Comparison of ENCODE assay signal across 15 cellular contexts in genomic region chr1:225451340-225451739, GRCh38. TPM values are rescaled to one million over a fixed set of nuclear protein-coding genes. Genes with fewer than 3 reads are reported as not detected.
DNase-seq lines count a peak whose midpoint lies in the region; ATAC-seq and TF ChIP-seq lines count a peak whose summit lies in the region.
"Had no signal": no experiment of that assay in that cellular context is flagged by ENCODE, and none has a peak within 500 bp of the region (broad histone marks: within the 10 kb centered on the region; RNA-seq: fewer than 3 reads in every experiment).

No MANE protein-coding gene starts in this region.

- no peak for TF ChIP-seq RAD21 in HCT116 (IDR thresholded peaks at IDR 0.05; ENCODE audit: low read depth)

- H3K4me3 Mint-ChIP-seq in CD14-positive monocyte (no peak overlapping the region), chondrocyte (ENCODE audit: unreplicated experiment) (no peak overlapping the region)
- H3K4me3 Mint-ChIP-seq in natural killer cell treated with Interleukin-12 subunit alpha and Interleukin-12 subunit beta and Interleukin-15 and Interleukin-18, amount 100 ng/mL, for 72 hours = no peak overlapping the region

- H3K9ac ChIP-seq in HCT116 (ENCODE audit: low read length) = no peak overlapping the region

- no peak for DNase-seq in CD14-positive monocyte (ENCODE audit: low spot score)
- no peak for DNase-seq in HCT116 (ENCODE audit: low read depth, low spot score)
- peak; percentile 46 for DNase-seq in chondrocyte (ENCODE audit: low spot score)
- peak; percentile 45 for DNase-seq in natural killer cell treated with Interleukin-12 subunit alpha and Interleukin-12 subunit beta and Interleukin-15 and Interleukin-18, amount 100 ng/mL, for 72 hours (ENCODE audit: low spot score)
- DNase-seq in ACHN = no peak
- DNase-seq: hippocampal formation, left colon, substantia nigra, T-cell had no signal

- H3K36me3 ChIP-seq in HCT116 (ENCODE audit: control insufficient read depth in 1 of 2, insufficient read depth in 2 of 2, low read length in 2 of 2) = no peaks in the 10 kb centered on the region
- H3K36me3 ChIP-seq: prostate gland had no signal

- no peaks in the 10 kb centered on the region for H3K79me2 ChIP-seq in HCT116 (ENCODE audit: insufficient read depth, low read length)

- CTCF ChIA-PET in HCT116 (lab: Charles Lee) = no interaction called here

- no peak overlapping the region for H2AFZ ChIP-seq in HCT116 (ENCODE audit: low read depth, low read length, poor library complexity, severe bottlenecking)

- H3K9me3 Mint-ChIP-seq in CD14-positive monocyte (peaks cover 0 to 4% (median 2%) of the 10 kb centered on the region in 7 donors), chondrocyte (ENCODE audit: low read depth) (no peaks in the 10 kb centered on the region)
- no peaks in the 10 kb centered on the region for H3K9me3 Mint-ChIP-seq in natural killer cell treated with Interleukin-12 subunit alpha and Interleukin-12 subunit beta and Interleukin-15 and Interleukin-18, amount 100 ng/mL, for 72 hours
- H3K9me3 Mint-ChIP-seq: activated naive CD4-positive, alpha-beta T cell treated with anti-CD3 and anti-CD28 coated beads, Interleukin-2, amount 50 U/mL, for 72 hours; T-cell had no signal

- POLR2A ChIA-PET in HCT116 (lab: Charles Lee) = interaction anchor here (1.2 kb wide), 1 partner anchor 11 kb away, joined by 3 read pairs; no protein-coding TSS in a partner anchor

- peak overlapping the region; percentile 24; the same call in 1 of the 2 replicates for H3K4me2 ChIP-seq in HCT116 (ENCODE audit: low read length)

- RAD21 ChIA-PET in HCT116 (lab: Charles Lee; ENCODE audit: low non-redundant PET in 1 of 2, low total read pairs in 2 of 2, uncharacterized antibody in 2 of 2, unreplicated experiment in 2 of 2) = no interaction called here

- in situ Hi-C loops in ACHN (cut with HindIII; ENCODE audit: low pct_ligation_motif_present, low pct_unique_long_range_greater_than_20kb, low sequenced_read_pairs) = no loop called here

- H3K9me2 ChIP-seq in HCT116 (ENCODE audit: insufficient read depth) = no peaks in the 10 kb centered on the region

- H3K27me3 Mint-ChIP-seq in CD14-positive monocyte (ENCODE audit: low read depth in 3 of 3) (peaks cover 0 to 6% (median 3%) of the 10 kb centered on the region in 3 donors), chondrocyte (ENCODE audit: low read depth) (no peaks in the 10 kb centered on the region)
- H3K27me3 Mint-ChIP-seq in natural killer cell treated with Interleukin-12 subunit alpha and Interleukin-12 subunit beta and Interleukin-15 and Interleukin-18, amount 100 ng/mL, for 72 hours = peaks cover 0 to 3% of the 10 kb centered on the region in 2 donors
- H3K27me3 Mint-ChIP-seq: T-cell had no signal

- H3K27ac Mint-ChIP-seq in CD14-positive monocyte (peak overlapping the region in 5 of 7 donors; percentile 79 to 94 (median 83)), chondrocyte (ENCODE audit: unreplicated experiment) (no peak overlapping the region)
- peak overlapping the region; percentile 47 to 65 for H3K27ac Mint-ChIP-seq in natural killer cell treated with Interleukin-12 subunit alpha and Interleukin-12 subunit beta and Interleukin-15 and Interleukin-18, amount 100 ng/mL, for 72 hours

- TF ChIP-seq CTCF in CD14-positive monocyte (IDR thresholded peaks at IDR 0.05) (no peak), HCT116 (IDR thresholded peaks at IDR 0.05 in 2 of 3, conservative IDR thresholded peaks at IDR 0.05 in 1 of 3; ENCODE audit: borderline replicate concordance in 1 of 3, insufficient read depth in 1 of 3, low read depth in 2 of 3, low read length in 2 of 3) (no peak), chondrocyte (IDR thresholded peaks at IDR 0.05) (no peak)

- intact Hi-C loops in CD14-positive monocyte (cut with micrococcal nuclease) = loop anchor here in 1 of 2 donors (2.0 kb wide), 1 partner anchor 23 kb away; the partner anchor contains the start of gene LBR
- intact Hi-C loops in HCT116 (cut with micrococcal nuclease) = no loop called here

- no peaks in the 10 kb centered on the region for H3K36me3 Mint-ChIP-seq in CD14-positive monocyte
- no peaks in the 10 kb centered on the region for H3K36me3 Mint-ChIP-seq in chondrocyte (ENCODE audit: low read depth)
- no peaks in the 10 kb centered on the region for H3K36me3 Mint-ChIP-seq in natural killer cell treated with Interleukin-12 subunit alpha and Interleukin-12 subunit beta and Interleukin-15 and Interleukin-18, amount 100 ng/mL, for 72 hours
- H3K36me3 Mint-ChIP-seq: activated naive CD4-positive, alpha-beta T cell treated with anti-CD3 and anti-CD28 coated beads, Interleukin-2, amount 50 U/mL, for 72 hours; T-cell had no signal

- H3K4me1 ChIP-seq in HCT116 (ENCODE audit: control insufficient read depth in 1 of 2, insufficient read depth in 2 of 2, low read length in 2 of 2) = peaks cover 36 to 77% of the 10 kb centered on the region in 2 experiments

- H3K4me1 Mint-ChIP-seq in CD14-positive monocyte (peaks cover 56% of the 10 kb centered on the region), chondrocyte (ENCODE audit: low read depth) (peaks cover 40% of the 10 kb centered on the region)
- H3K4me1 Mint-ChIP-seq in natural killer cell treated with Interleukin-12 subunit alpha and Interleukin-12 subunit beta and Interleukin-15 and Interleukin-18, amount 100 ng/mL, for 72 hours (ENCODE audit: low read depth in 2 of 2) = peaks cover 56 to 58% of the 10 kb centered on the region in 2 donors

- no peak for ATAC-seq in HCT116
- ATAC-seq in natural killer cell treated with Interleukin-12 subunit alpha and Interleukin-12 subunit beta and Interleukin-15 and Interleukin-18, amount 100 ng/mL, for 72 hours = no peak
- no peak for ATAC-seq in GM21529 (IDR thresholded peaks at IDR 0.05; ENCODE audit: unreplicated experiment)
- ATAC-seq in HG03565 (IDR thresholded peaks at IDR 0.05; ENCODE audit: unreplicated experiment) = no peak
- ATAC-seq: activated naive CD4-positive, alpha-beta T cell treated with anti-CD3 and anti-CD28 coated beads, Interleukin-2, amount 50 U/mL, for 72 hours; left colon; Panc1; T-cell had no signal

- H4K20me1 ChIP-seq in HCT116 (ENCODE audit: insufficient read depth) = no peaks in the 10 kb centered on the region

- TF ChIP-seq POLR2A in HCT116 (IDR thresholded peaks at IDR 0.05; ENCODE audit: borderline replicate concordance, extremely low read depth, insufficient read depth, insufficient read length) = no peak

- H3K4me3 ChIP-seq in HCT116 (replicated peaks in 1 of 2; ENCODE audit: low read depth in 1 of 2, low read length in 2 of 2) = no peak overlapping the region
- H3K4me3 ChIP-seq: prostate gland had no signal

- no TSS peak for BruUV-seq in HCT116 (replicated peaks; lab: Mats Ljungman, UMichigan)

- H3K27ac ChIP-seq in HCT116 (ENCODE audit: low read depth, low read length) = no peak overlapping the region
- H3K27ac ChIP-seq: C4-2B had no signal

- H3K9me3 ChIP-seq in HCT116 (ENCODE audit: control insufficient read depth in 1 of 2, insufficient read depth in 1 of 2, low read depth in 1 of 2, low read length in 2 of 2) = no peaks in the 10 kb centered on the region
- H3K9me3 ChIP-seq: prostate gland had no signal

- no peaks in the 10 kb centered on the region for H3K27me3 ChIP-seq in HCT116 (ENCODE audit: insufficient read depth, low read length)

TF ChIP-seq in HCT116, 20 proteins besides CTCF, POLR2A, EP300 and RAD21 (continues in another document):
- TF ChIP-seq YY1 (IDR thresholded peaks at IDR 0.05; ENCODE audit: extremely low read depth, insufficient replicate concordance, low read depth, low read length) = no peak
- TF ChIP-seq FOSL1 (IDR thresholded peaks at IDR 0.05; ENCODE audit: low read depth) = no peak
- TF ChIP-seq JUND (IDR thresholded peaks at IDR 0.05) = no peak
- no peak for TF ChIP-seq SRF (IDR thresholded peaks at IDR 0.05; ENCODE audit: low read depth)
- no peak for TF ChIP-seq ZNF274 (IDR thresholded peaks at IDR 0.05; ENCODE audit: low read depth, low read length)
- no peak for TF ChIP-seq CBX3 (IDR thresholded peaks at IDR 0.05; ENCODE audit: low read depth)
- TF ChIP-seq EZH2phosphoT487 (IDR thresholded peaks at IDR 0.05; ENCODE audit: borderline replicate concordance) = no peak
- TF ChIP-seq EGR1 (IDR thresholded peaks at IDR 0.05; ENCODE audit: low read depth) = no peak
- TF ChIP-seq SP1 (IDR thresholded peaks at IDR 0.05; ENCODE audit: low read depth) = no peak
- TF ChIP-seq TCF7L2 (IDR thresholded peaks at IDR 0.05; ENCODE audit: borderline replicate concordance, extremely low read depth, insufficient read depth, insufficient read length) = no peak
- TF ChIP-seq POLR2AphosphoS5 (IDR thresholded peaks at IDR 0.05; ENCODE audit: low read depth, low read length) = no peak
- TF ChIP-seq ELF1 (IDR thresholded peaks at IDR 0.05; ENCODE audit: borderline replicate concordance, low read depth) = no peak
- no peak for TF ChIP-seq CEBPB (IDR thresholded peaks at IDR 0.05; ENCODE audit: low read depth)
- TF ChIP-seq MAX (IDR thresholded peaks at IDR 0.05) = no peak
- TF ChIP-seq ATF3 (IDR thresholded peaks at IDR 0.05) = no peak
- TF ChIP-seq SIN3A (IDR thresholded peaks at IDR 0.05; ENCODE audit: low read depth) = no peak

RNA-seq across cellular contexts. Expression of gene LBR, which starts 23.5 kb away (rescaled TPM):
- polyA plus RNA-seq in CD14-positive monocyte = 100 to 1,000 TPM; 100 to 125 TPM
- total RNA-seq in HCT116 (2021; ENCODE audit: unreplicated experiment) (97.4 TPM), chondrocyte (22.7 to 29.0 TPM (median 24.4 TPM) in 3 replicates)
- polyA plus RNA-seq in HCT116 (2012) = 19.3 and 32.1 TPM in 2 replicates
- 100 to 1,000 TPM; 127 to 173 TPM for total RNA-seq in natural killer cell treated with Interleukin-12 subunit alpha and Interleukin-12 subunit beta and Interleukin-15 and Interleukin-18, amount 100 ng/mL, for 72 hours

Comparison
In these comparisons a context has a peak if more than half of its experiments do, and no peak if none do; other contexts are left out.
1. DNase-seq: peak in chondrocyte (single experiment) and natural killer cell treated with Interleukin-12 subunit alpha and Interleukin-12 subunit beta and Interleukin-15 and Interleukin-18, amount 100 ng/mL, for 72 hours (single experiment); none in CD14-positive monocyte (single experiment), HCT116 (single experiment) and ACHN (single experiment).